Comparison of ENCODE assay signal across 14 cellular contexts in the genomic region with DNA sequence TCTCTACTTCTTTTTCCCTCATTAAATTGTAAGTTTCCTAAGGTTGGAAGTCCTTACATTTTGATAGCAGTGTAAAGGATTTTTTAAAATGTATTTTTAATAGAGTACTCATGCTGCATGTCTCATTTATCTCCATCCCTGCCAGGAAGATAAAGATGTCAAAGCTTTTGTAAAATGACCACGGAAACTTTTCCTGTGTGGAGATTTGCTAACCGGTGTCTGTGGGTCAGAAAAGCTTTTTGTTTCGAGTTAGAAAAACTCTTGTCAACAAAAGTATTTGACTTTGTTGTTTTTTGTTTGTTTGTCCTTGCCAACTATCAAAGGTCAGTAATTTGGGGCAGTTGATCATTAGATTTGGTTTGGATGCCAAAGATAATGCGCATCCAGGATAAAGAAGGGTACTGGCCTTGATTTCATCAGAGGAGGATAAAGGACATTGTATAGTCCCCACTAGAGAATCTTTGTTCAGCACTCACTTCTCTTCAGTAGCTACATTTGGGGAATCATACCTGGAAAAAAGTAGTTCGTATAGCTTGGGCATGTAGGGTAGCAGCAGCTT.
DNase-seq lines count a peak whose midpoint lies in the region; ATAC-seq and TF ChIP-seq lines count a peak whose summit lies in the region.
"Had no signal": no experiment of that assay in that cellular context is flagged by ENCODE, and none has a peak within 500 bp of the region (broad histone marks: within the 10 kb centered on the region; RNA-seq: fewer than 3 reads in every experiment).

No MANE protein-coding gene starts in this region.

- no peak overlapping the region for H3K9ac ChIP-seq in mammary epithelial cell (ENCODE audit: insufficient read depth, low read length)
- H3K9ac ChIP-seq: KMS-11 had no signal

- CTCF ChIA-PET in mammary epithelial cell (lab: Charles Lee; ENCODE audit: low non-redundant PET) (no interaction called here), MCF 10A (lab: Yijun Ruan, JAX) (interaction anchor here (0.6 to 1.6 kb wide), 3 partner anchors 28 to 172 kb away, joined by 3 to 5 read pairs (median 3); no protein-coding TSS in a partner anchor)

- TF ChIP-seq POLR2A in right lobe of liver (IDR thresholded peaks at IDR 0.05) = no peak
- TF ChIP-seq POLR2A in transverse colon (IDR thresholded peaks at IDR 0.05) = no peak
- no peak for TF ChIP-seq POLR2A in uterus (IDR thresholded peaks at IDR 0.05)

- H4K20me1 ChIP-seq in mammary epithelial cell (ENCODE audit: insufficient read depth, low read length) = no peaks in the 10 kb centered on the region

- no peaks in the 10 kb centered on the region for H3K79me2 ChIP-seq in mammary epithelial cell (ENCODE audit: insufficient read depth, low read length)

- H3K27ac Mint-ChIP-seq in MCF 10A (ENCODE audit: low read depth, unreplicated experiment) = no peak overlapping the region
- peak overlapping the region; percentile 90 for H3K27ac Mint-ChIP-seq in activated T-helper 17 cell treated with anti-CD3 and anti-CD28 coated beads, Interleukin-2, amount 50 U/mL, for 72 hours

- no peaks in the 10 kb centered on the region for H3K36me3 Mint-ChIP-seq in MCF 10A (ENCODE audit: insufficient read depth, unreplicated experiment)
- H3K36me3 Mint-ChIP-seq in activated T-helper 17 cell treated with anti-CD3 and anti-CD28 coated beads, Interleukin-2, amount 50 U/mL, for 72 hours (ENCODE audit: low read depth) = peaks cover 100% of the 10 kb centered on the region

- H3K9me3 ChIP-seq in mammary epithelial cell (replicated peaks; ENCODE audit: insufficient read depth, low read length) (no peaks in the 10 kb centered on the region), right lobe of liver (no peaks in the 10 kb centered on the region), transverse colon (no peaks in the 10 kb centered on the region), uterus (no peaks in the 10 kb centered on the region)
- H3K9me3 ChIP-seq: upper lobe of left lung had no signal

- peak overlapping the region; percentile 1 for H3K4me2 ChIP-seq in mammary epithelial cell (ENCODE audit: insufficient read depth, low read depth, low read length)
- H3K4me2 ChIP-seq: KMS-11 had no signal

- ATAC-seq in activated T-helper 17 cell treated with anti-CD3 and anti-CD28 coated beads, Interleukin-2, amount 50 U/mL, for 72 hours (replicated peaks) = no peak
- ATAC-seq in right lobe of liver (peak; percentile 56 to 81 (median 64)), GM19395 (IDR thresholded peaks at IDR 0.05; ENCODE audit: unreplicated experiment) (no peak), HG02571 (IDR thresholded peaks at IDR 0.05; ENCODE audit: unreplicated experiment) (no peak)

- TF ChIP-seq EP300 in transverse colon (IDR thresholded peaks at IDR 0.05; ENCODE audit: low read depth) = no peak

- in situ Hi-C loops in mammary epithelial cell (cut with MboI; ENCODE audit: low sequenced_read_pairs in 2 of 2) = no loop called here
- in situ Hi-C loops in transverse colon (cut with MboI; ENCODE audit: low pct_ligation_motif_present in 1 of 4, low pct_unique_long_range_greater_than_20kb in 1 of 4, low sequenced_read_pairs in 3 of 4) = no loop called here

- dilution Hi-C loops in mammary epithelial cell (cut with HindIII; ENCODE audit: low sequenced_read_pairs) = loop anchor here (5.0 kb wide), 2 partner anchors 61 to 69 kb away; no protein-coding TSS in a partner anchor

- H3K27me3 ChIP-seq in mammary epithelial cell (ENCODE audit: insufficient read depth, low read length) (no peaks in the 10 kb centered on the region), right lobe of liver (no peaks in the 10 kb centered on the region), transverse colon (no peaks in the 10 kb centered on the region), uterus (no peaks in the 10 kb centered on the region)
- H3K27me3 ChIP-seq: upper lobe of left lung had no signal

- intact Hi-C loops in mammary epithelial cell (cut with micrococcal nuclease) (no loop called here), MCF 10A (cut with micrococcal nuclease) (no loop called here), right lobe of liver (cut with DNase I) (no loop called here), transverse colon (cut with DNase I; ENCODE audit: low total_unique reads) (no loop called here), uterus (cut with DNase I; ENCODE audit: low total_unique reads) (no loop called here)

- no peak overlapping the region for H3K4me3 Mint-ChIP-seq in MCF 10A (ENCODE audit: unreplicated experiment)
- no peak overlapping the region for H3K4me3 Mint-ChIP-seq in activated T-helper 17 cell treated with anti-CD3 and anti-CD28 coated beads, Interleukin-2, amount 50 U/mL, for 72 hours

- no peak for TF ChIP-seq CTCF in mammary epithelial cell (conservative IDR thresholded peaks at IDR 0.05 in 1 of 2, IDR thresholded peaks at IDR 0.05 in 1 of 2; ENCODE audit: extremely low read depth in 1 of 2, insufficient read depth in 1 of 2, low read depth in 1 of 2, low read length in 2 of 2)
- no peak for TF ChIP-seq CTCF in MCF 10A (IDR thresholded peaks at IDR 0.05; ENCODE audit: unreplicated experiment)
- TF ChIP-seq CTCF in right lobe of liver (IDR thresholded peaks at IDR 0.05) = no peak
- no peak for TF ChIP-seq CTCF in transverse colon (IDR thresholded peaks at IDR 0.05)
- no peak for TF ChIP-seq CTCF in uterus (IDR thresholded peaks at IDR 0.05)

- H3K4me3 ChIP-seq in mammary epithelial cell (replicated peaks in 1 of 3; ENCODE audit: insufficient read depth in 1 of 3, low read depth in 2 of 3, low read length in 3 of 3) = no peak overlapping the region
- no peak overlapping the region for H3K4me3 ChIP-seq in right lobe of liver
- no peak overlapping the region for H3K4me3 ChIP-seq in transverse colon
- no peak overlapping the region for H3K4me3 ChIP-seq in uterus
- H3K4me3 ChIP-seq: upper lobe of left lung had no signal

- H3K4me1 ChIP-seq in mammary epithelial cell (ENCODE audit: insufficient read depth, low read length) = peaks cover 43% of the 10 kb centered on the region
- peaks cover 0 to 41% (median 20%) of the 10 kb centered on the region in 4 donors for H3K4me1 ChIP-seq in right lobe of liver
- peaks cover 3 to 60% (median 41%) of the 10 kb centered on the region in 4 donors for H3K4me1 ChIP-seq in transverse colon
- peaks cover 0 to 4% of the 10 kb centered on the region in 2 donors for H3K4me1 ChIP-seq in uterus

- no peaks in the 10 kb centered on the region for H3K27me3 Mint-ChIP-seq in MCF 10A (ENCODE audit: insufficient read depth, unreplicated experiment)
- no peaks in the 10 kb centered on the region for H3K27me3 Mint-ChIP-seq in activated T-helper 17 cell treated with anti-CD3 and anti-CD28 coated beads, Interleukin-2, amount 50 U/mL, for 72 hours
- H3K27me3 Mint-ChIP-seq: activated naive CD8-positive, alpha-beta T cell treated with anti-CD3 and anti-CD28 coated beads, Interleukin-2, amount 10 ng/mL, durations not matched to agents 7 days and 5 days had no signal

- DNase-seq in mammary epithelial cell (no peak), MCF 10A (ENCODE audit: unreplicated experiment) (no peak), right lobe of liver (no peak), transverse colon (no peak), uterus (no peak)
- DNase-seq: activated CD4-positive, alpha-beta T cell treated with anti-CD3 and anti-CD28 coated beads for 48 hours; activated naive CD8-positive, alpha-beta T cell treated with anti-CD3 and anti-CD28 coated beads, Interleukin-2, amount 10 ng/mL, durations not matched to agents 7 days and 5 days; hypothalamus; NCI-H1436 had no signal

- BruUV-seq in mammary epithelial cell (replicated peaks; lab: Mats Ljungman, UMichigan) = no TSS peak
- BruUV-seq in MCF 10A (replicated peaks; lab: Mats Ljungman, UMichigan) = no TSS peak

- H3K9me3 Mint-ChIP-seq in MCF 10A (ENCODE audit: unreplicated experiment) = no peaks in the 10 kb centered on the region
- H3K9me3 Mint-ChIP-seq in activated T-helper 17 cell treated with anti-CD3 and anti-CD28 coated beads, Interleukin-2, amount 50 U/mL, for 72 hours = peaks cover 3% of the 10 kb centered on the region
- H3K9me3 Mint-ChIP-seq: activated naive CD8-positive, alpha-beta T cell treated with anti-CD3 and anti-CD28 coated beads, Interleukin-2, amount 10 ng/mL, durations not matched to agents 7 days and 5 days had no signal

- POLR2A ChIA-PET in MCF 10A (lab: Yijun Ruan, JAX) = interaction anchor here (0.7 to 9.3 kb wide), 7 partner anchors 9 to 186 kb away, joined by 3 to 103 read pairs (median 10); no protein-coding TSS in a partner anchor

- H2AFZ ChIP-seq in mammary epithelial cell (ENCODE audit: low read depth, low read length) = no peak overlapping the region

- 99% methylated on average over 5 of the region's 5 CpGs for WGBS in mammary epithelial cell (ENCODE audit: low coverage, missing lambda C conversion rate)
- 20% methylated on average over 5 of the region's 5 CpGs for WGBS in right lobe of liver (ENCODE audit: insufficient coverage, low coverage, low lambda C conversion rate, missing lambda C conversion rate)
- 77 to 92% methylated on average over 4 to 5 of the region's 5 CpGs for WGBS in transverse colon (ENCODE audit: low coverage in 1 of 2), 2 donors

- H3K36me3 ChIP-seq in mammary epithelial cell (ENCODE audit: insufficient read depth, low read length) = no peaks in the 10 kb centered on the region
- H3K36me3 ChIP-seq in right lobe of liver = no peaks in the 10 kb centered on the region
- no peaks in the 10 kb centered on the region for H3K36me3 ChIP-seq in transverse colon
- no peaks in the 10 kb centered on the region for H3K36me3 ChIP-seq in uterus

- H3K27ac ChIP-seq in mammary epithelial cell (ENCODE audit: insufficient read depth, low read depth, low read length) (peak overlapping the region; percentile 80), right lobe of liver (peak overlapping the region; percentile 28 to 62 (median 48)), transverse colon (peak overlapping the region; percentile 69 to 82 (median 74)), uterus (no peak overlapping the region)
- H3K27ac ChIP-seq: KMS-11 had no signal

- H3K4me1 Mint-ChIP-seq in MCF 10A (ENCODE audit: insufficient read depth, unreplicated experiment) = peaks cover 25% of the 10 kb centered on the region
- H3K4me1 Mint-ChIP-seq in activated T-helper 17 cell treated with anti-CD3 and anti-CD28 coated beads, Interleukin-2, amount 50 U/mL, for 72 hours = peaks cover 45% of the 10 kb centered on the region

Comparison
In these comparisons a context has a peak if more than half of its experiments do, and no peak if none do; other contexts are left out.
1. H3K27ac ChIP-seq: peak in mammary epithelial cell (single experiment), right lobe of liver (3 of 3) and transverse colon (4 of 4); none in uterus (0 of 2).
2. ATAC-seq: peak in right lobe of liver (4 of 4); none in activated T-helper 17 cell treated with anti-CD3 and anti-CD28 coated beads, Interleukin-2, amount 50 U/mL, for 72 hours (single experiment), GM19395 (single experiment) and HG02571 (single experiment).